21 cellular contexts compared by ENCODE assay signal in genomic region chr14:98564541-98564940, GRCh38.
"Had no signal": no experiment of that assay in that cellular context is flagged by ENCODE, and none has a peak within 500 bp of the region (broad histone marks: within the 10 kb centered on the region; RNA-seq: fewer than 3 reads in every experiment).

No MANE protein-coding gene starts in this region.

- DNase-seq: IMR-90, Karpas-422, KG1, MM.1S, NCI-H1092 treated with DMSO at 0.1 percent for 48 hours, NCI-H1436, NCI-H187, NCI-H2029, NCI-H2081 treated with DMSO at 0.1 percent for 48 hours, NCI-H2171 treated with DMSO at 0.1 percent for 48 hours, NCI-H345, NCI-H446 treated with DMSO at 0.1 percent for 48 hours, NCI-H510A treated with DMSO at 0.1 percent for 48 hours, NCI-H526, RPMI8226, SHP77 treated with DMSO at 0.1 percent for 48 hours, SJCRH30 had no signal

- ATAC-seq: Right ventricle myocardium inferior, SK-N-SH treated with all-trans-retinoic acid at 6 μM for 48 hours had no signal

- H3K27me3 ChIP-seq: SJCRH30 had no signal

- H3K4me1 ChIP-seq: SJCRH30 had no signal

- H3K4me3 ChIP-seq: SJCRH30 had no signal

- FAIRE-seq: RCC 7860 had no signal

- H3K9me3 ChIP-seq: SJCRH30 had no signal

- H3K36me3 ChIP-seq: SJCRH30 had no signal

- H3K27ac ChIP-seq: HL-60, SJCRH30 had no signal
